In the genomic region with DNA sequence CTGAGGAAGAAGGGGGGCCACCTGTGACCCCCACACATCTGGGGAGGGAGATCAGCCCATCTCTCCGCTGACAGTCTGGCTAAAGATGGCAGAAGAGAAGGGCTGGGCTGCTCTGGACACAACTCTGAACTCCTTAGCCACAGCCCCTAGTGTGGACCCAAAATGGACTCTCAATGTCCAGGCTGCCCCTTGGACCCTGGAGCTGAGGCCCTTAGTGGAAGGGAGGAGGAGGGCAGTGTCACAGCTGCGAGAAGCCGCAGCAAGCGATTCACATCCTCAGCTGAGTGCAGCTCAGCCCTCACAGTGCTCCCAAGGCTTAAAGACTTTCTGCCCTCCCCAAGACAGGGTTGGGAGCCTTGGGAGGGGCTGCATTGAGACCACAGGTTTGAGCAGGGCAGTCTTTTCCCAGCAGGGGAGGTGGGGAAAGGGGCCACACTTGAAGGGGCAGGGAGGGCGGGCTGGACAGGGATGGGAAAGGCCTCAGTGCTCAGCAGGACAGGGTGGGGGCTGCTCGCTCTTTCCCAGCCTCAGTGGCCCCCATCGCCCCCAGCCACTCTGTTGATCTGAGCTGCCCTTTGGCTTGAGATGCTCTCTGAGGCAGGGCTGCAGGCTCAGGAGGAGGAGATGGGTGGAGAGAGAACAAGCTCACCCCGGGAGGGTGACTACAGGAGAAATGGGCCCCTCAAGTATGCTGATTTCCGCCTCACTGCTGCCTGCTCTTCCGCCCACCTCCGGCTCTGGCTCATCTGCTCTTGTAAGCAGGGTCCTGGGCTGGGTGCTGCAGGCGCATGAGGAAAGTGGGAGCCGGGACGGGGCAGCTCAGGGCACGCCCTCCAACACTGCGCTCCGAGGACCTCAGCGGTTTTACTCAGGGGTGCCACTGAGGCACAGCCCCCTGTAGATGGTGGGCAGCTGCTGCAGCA, we compare ENCODE assay signal across 9 cellular contexts. TPM values are rescaled to one million over a fixed set of nuclear protein-coding genes. Genes with fewer than 3 reads are reported as not detected.
A peak's percentile ranks its signal among the peaks of the same experiment; 100 is the strongest.
DNase-seq lines count a peak whose midpoint lies in the region; ATAC-seq, FAIRE-seq and TF ChIP-seq lines count a peak whose summit lies in the region.
"Had no signal": no experiment of that assay in that cellular context is flagged by ENCODE, and none has a peak within 500 bp of the region (broad histone marks: within the 10 kb centered on the region; RNA-seq: fewer than 3 reads in every experiment).

No MANE protein-coding gene starts in this region.

- no peak overlapping the region for H3K4me3 ChIP-seq in SK-N-SH (ENCODE audit: low read depth in 2 of 2, low read length in 1 of 2)
- no peak overlapping the region for H3K4me3 ChIP-seq in kidney (ENCODE audit: low read length in 2 of 2)

- H3K9ac ChIP-seq in SK-N-SH (0 out of 2 replicates have a peak overlapping the region, but pooled peaks have one; percentile 33), kidney (ENCODE audit: low read length in 2 of 2) (peak overlapping the region in 1 of 2 donors; percentile 83)

- no peak for FAIRE-seq in kidney (lab: Jason Lieb, UNC)

- H3K9me3 ChIP-seq in SK-N-SH (no peaks in the 10 kb centered on the region), kidney (ENCODE audit: control insufficient read depth in 1 of 2, low read length in 2 of 2) (no peaks in the 10 kb centered on the region)

- no peaks in the 10 kb centered on the region for H3K27me3 ChIP-seq in SK-N-SH (ENCODE audit: insufficient read depth)

- no peak overlapping the region for H2AFZ ChIP-seq in SK-N-SH (ENCODE audit: low read depth)

- H3F3A ChIP-seq in SK-N-SH (replicated peaks; ENCODE audit: insufficient read depth) = no peaks in the 10 kb centered on the region

- no peaks in the 10 kb centered on the region for H3K9me3 Mint-ChIP-seq in activated T-cell treated with anti-CD3 and anti-CD28 coated beads, Interleukin-2, amount 50 U/mL, for 4 hours

- no peaks in the 10 kb centered on the region for H4K20me1 ChIP-seq in SK-N-SH (ENCODE audit: insufficient read depth)

- WGBS in SK-N-SH (ENCODE audit: low lambda C conversion rate) = 92% methylated on average over 17 of the region's 18 CpGs

- no peak for TF ChIP-seq EP300 in SK-N-SH (IDR thresholded peaks at IDR 0.05; ENCODE audit: borderline replicate concordance in 1 of 2, low read depth in 1 of 2, low read length in 1 of 2)

- DNase-seq in SK-N-SH (no peak), kidney (no peak), HPDE6-E6E7 (ENCODE audit: extremely low spot score) (no peak), GM13977 (ENCODE audit: low spot score) (no peak), omental fat pad (ENCODE audit: low spot score) (no peak)
- DNase-seq in activated T-cell treated with anti-CD3 and anti-CD28 coated beads, Interleukin-2, amount 50 U/mL, for 4 hours = no peak
- DNase-seq in stimulated activated naive CD8-positive, alpha-beta T cell treated with anti-CD3 and anti-CD28 coated beads, Interleukin-15, Interleukin-2, amounts not matched to agents 100 U/mL and 50 U/mL, for 24 hours = peak; percentile 57

- intact Hi-C loops in kidney (cut with DNase I) = no loop called here

- peak overlapping the region; percentile 34; the same call in 1 of the 2 replicates for H3K4me2 ChIP-seq in SK-N-SH

- H3K27me3 Mint-ChIP-seq in activated T-cell treated with anti-CD3 and anti-CD28 coated beads, Interleukin-2, amount 50 U/mL, for 4 hours (ENCODE audit: low read depth) = no peaks in the 10 kb centered on the region

- in situ Hi-C loops in GM13977 (cut with MboI; ENCODE audit: low pct_unique_long_range_greater_than_20kb, low sequenced_read_pairs, unreplicated experiment) = no loop called here

- H3K4me1 ChIP-seq in SK-N-SH (ENCODE audit: control insufficient read depth in 1 of 2, insufficient read depth in 2 of 2, low read depth in 1 of 2, low read length in 1 of 2) = peaks cover 26 to 58% of the 10 kb centered on the region in 2 experiments
- H3K4me1 ChIP-seq in kidney (ENCODE audit: control insufficient read depth in 1 of 2, insufficient read depth in 1 of 2, low read depth in 1 of 2, low read length in 2 of 2) = peaks cover 34 to 36% of the 10 kb centered on the region in 2 donors

- no peaks in the 10 kb centered on the region for H3K79me2 ChIP-seq in SK-N-SH (ENCODE audit: insufficient read depth)

- TF ChIP-seq CTCF in SK-N-SH (IDR thresholded peaks at IDR 0.05) (no peak), kidney (IDR thresholded peaks at IDR 0.05; ENCODE audit: borderline replicate concordance, extremely low read depth, insufficient read depth) (no peak), GM13977 (IDR thresholded peaks at IDR 0.05; ENCODE audit: extremely low read depth, insufficient read depth, missing control alignments) (no peak), omental fat pad (IDR thresholded peaks at IDR 0.05) (no peak)

- POLR2A ChIA-PET in SK-N-SH (lab: Yijun Ruan, JAX) = interaction anchor here (1.1 to 3.2 kb wide), 3 partner anchors 9 to 34 kb away, joined by 5 to 17 read pairs (median 10); no protein-coding TSS in a partner anchor

- H3K4me3 Mint-ChIP-seq in activated T-cell treated with anti-CD3 and anti-CD28 coated beads, Interleukin-2, amount 50 U/mL, for 4 hours = no peak overlapping the region

- peaks cover 17% of the 10 kb centered on the region for H3K36me3 Mint-ChIP-seq in activated T-cell treated with anti-CD3 and anti-CD28 coated beads, Interleukin-2, amount 50 U/mL, for 4 hours (ENCODE audit: insufficient read depth)

- no peaks in the 10 kb centered on the region for H3K36me3 ChIP-seq in SK-N-SH (replicated peaks in 1 of 2; ENCODE audit: control insufficient read depth in 1 of 2, insufficient read depth in 2 of 2, low read length in 1 of 2)
- no peaks in the 10 kb centered on the region for H3K36me3 ChIP-seq in kidney (ENCODE audit: control insufficient read depth in 1 of 2, insufficient read depth in 2 of 2, low read length in 2 of 2)

- ATAC-seq in SK-N-SH treated with all-trans-retinoic acid at 6 μM for 48 hours (no peak), omental fat pad (ENCODE audit: low FRiP score) (no peak)
- peak; percentile 53 to 54 for ATAC-seq in activated T-cell treated with anti-CD3 and anti-CD28 coated beads, Interleukin-2, amount 50 U/mL, for 4 hours
- ATAC-seq in stimulated activated naive CD8-positive, alpha-beta T cell treated with anti-CD3 and anti-CD28 coated beads, Interleukin-15, Interleukin-2, amounts not matched to agents 100 U/mL and 50 U/mL, for 24 hours = peak; percentile 57

- CTCF ChIA-PET in SK-N-SH (lab: Yijun Ruan, JAX) = interaction anchor here (1.2 to 4.0 kb wide), 9 partner anchors 13 to 99 kb away, joined by 3 to 33 read pairs (median 5); no protein-coding TSS in a partner anchor

- H3K9me2 ChIP-seq in SK-N-SH = no peaks in the 10 kb centered on the region

- H3K4me1 Mint-ChIP-seq in activated T-cell treated with anti-CD3 and anti-CD28 coated beads, Interleukin-2, amount 50 U/mL, for 4 hours (ENCODE audit: low read depth) = peaks cover 30% of the 10 kb centered on the region

- no peak for TF ChIP-seq RAD21 in SK-N-SH (IDR thresholded peaks at IDR 0.05; ENCODE audit: low read length)

- H3K27ac ChIP-seq in SK-N-SH (ENCODE audit: low read depth in 2 of 2, low read length in 1 of 2) (peak overlapping the region; percentile 87 to 99; a peak in 3 of 4 replicates), kidney (ENCODE audit: low read depth in 2 of 2, low read length in 2 of 2) (peak overlapping the region; percentile 77 to 91)
- H3K27ac ChIP-seq: 22Rv1 had no signal

TF ChIP-seq in SK-N-SH treated with all-trans-retinoic acid at 6 μM for 48 hours, 23 proteins besides CTCF, POLR2A, EP300 and RAD21 (continues in another document):
- TF ChIP-seq, protein P1, sequence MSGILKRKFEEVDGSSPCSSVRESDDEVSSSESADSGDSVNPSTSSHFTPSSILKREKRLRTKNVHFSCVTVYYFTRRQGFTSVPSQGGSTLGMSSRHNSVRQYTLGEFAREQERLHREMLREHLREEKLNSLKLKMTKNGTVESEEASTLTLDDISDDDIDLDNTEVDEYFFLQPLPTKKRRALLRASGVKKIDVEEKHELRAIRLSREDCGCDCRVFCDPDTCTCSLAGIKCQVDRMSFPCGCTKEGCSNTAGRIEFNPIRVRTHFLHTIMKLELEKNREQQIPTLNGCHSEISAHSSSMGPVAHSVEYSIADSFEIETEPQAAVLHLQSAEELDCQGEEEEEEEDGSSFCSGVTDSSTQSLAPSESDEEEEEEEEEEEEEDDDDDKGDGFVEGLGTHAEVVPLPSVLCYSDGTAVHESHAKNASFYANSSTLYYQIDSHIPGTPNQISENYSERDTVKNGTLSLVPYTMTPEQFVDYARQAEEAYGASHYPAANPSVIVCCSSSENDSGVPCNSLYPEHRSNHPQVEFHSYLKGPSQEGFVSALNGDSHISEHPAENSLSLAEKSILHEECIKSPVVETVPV (CRISPR knock-in tag; IDR thresholded peaks at IDR 0.05) = no peak
- TF ChIP-seq RARB (CRISPR knock-in tag; IDR thresholded peaks at IDR 0.05) (no peak), OSR1 (CRISPR knock-in tag; IDR thresholded peaks at IDR 0.05) (no peak), CSDC2 (CRISPR knock-in tag; IDR thresholded peaks at IDR 0.05) (no peak), ZNF565 (CRISPR knock-in tag; conservative IDR thresholded peaks at IDR 0.05; ENCODE audit: low read depth) (no peak), TOX (CRISPR knock-in tag; IDR thresholded peaks at IDR 0.05; ENCODE audit: borderline replicate concordance) (no peak), ISL1 (CRISPR knock-in tag; IDR thresholded peaks at IDR 0.05) (no peak), ZFP30 (CRISPR knock-in tag; IDR thresholded peaks at IDR 0.05) (no peak), BACH2 (CRISPR knock-in tag; IDR thresholded peaks at IDR 0.05; ENCODE audit: borderline replicate concordance) (no peak), SNAI2 (CRISPR knock-in tag; IDR thresholded peaks at IDR 0.05) (no peak)
- TF ChIP-seq, protein P2, sequence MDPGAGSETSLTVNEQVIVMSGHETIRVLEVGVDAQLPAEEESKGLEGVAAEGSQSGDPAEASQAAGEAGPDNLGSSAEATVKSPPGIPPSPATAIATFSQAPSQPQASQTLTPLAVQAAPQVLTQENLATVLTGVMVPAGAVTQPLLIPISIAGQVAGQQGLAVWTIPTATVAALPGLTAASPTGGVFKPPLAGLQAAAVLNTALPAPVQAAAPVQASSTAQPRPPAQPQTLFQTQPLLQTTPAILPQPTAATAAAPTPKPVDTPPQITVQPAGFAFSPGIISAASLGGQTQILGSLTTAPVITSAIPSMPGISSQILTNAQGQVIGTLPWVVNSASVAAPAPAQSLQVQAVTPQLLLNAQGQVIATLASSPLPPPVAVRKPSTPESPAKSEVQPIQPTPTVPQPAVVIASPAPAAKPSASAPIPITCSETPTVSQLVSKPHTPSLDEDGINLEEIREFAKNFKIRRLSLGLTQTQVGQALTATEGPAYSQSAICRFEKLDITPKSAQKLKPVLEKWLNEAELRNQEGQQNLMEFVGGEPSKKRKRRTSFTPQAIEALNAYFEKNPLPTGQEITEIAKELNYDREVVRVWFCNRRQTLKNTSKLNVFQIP (CRISPR knock-in tag; IDR thresholded peaks at IDR 0.05; ENCODE audit: borderline replicate concordance, low read depth) = no peak

RNA-seq across cellular contexts. Expression of a gene that starts 50.9 kb away (rescaled TPM):
- 41.3 and 54.1 TPM in 2 replicates for polyA plus RNA-seq in SK-N-SH (2012; rRNA removed)
- polyA plus RNA-seq in SK-N-SH (2012; cell fraction: cytosol; rRNA removed) = 25.3 and 37.7 TPM in 2 replicates
- polyA plus RNA-seq in SK-N-SH (2012; cell fraction: nucleus; rRNA removed) = 114 and 150 TPM in 2 replicates
- 1 to 10 TPM; 1.9 to 7.3 (median 4.3) TPM for total RNA-seq in activated T-cell treated with anti-CD3 and anti-CD28 coated beads, Interleukin-2, amount 50 U/mL, for 4 hours
- 33.0 TPM for total RNA-seq in kidney
- polyA plus RNA-seq in kidney (ENCODE audit: insufficient read depth, low read depth, low replicate concordance) = 19.2 TPM
- 10 to 100 TPM; 19.3 to 70.1 (median 32.4) TPM for total RNA-seq in omental fat pad

Comparison
In these comparisons a context has a peak if more than half of its experiments do, and no peak if none do; other contexts are left out.
1. ATAC-seq: peak in activated T-cell treated with anti-CD3 and anti-CD28 coated beads, Interleukin-2, amount 50 U/mL, for 4 hours (2 of 2) and stimulated activated naive CD8-positive, alpha-beta T cell treated with anti-CD3 and anti-CD28 coated beads, Interleukin-15, Interleukin-2, amounts not matched to agents 100 U/mL and 50 U/mL, for 24 hours (single experiment); none in SK-N-SH treated with all-trans-retinoic acid at 6 μM for 48 hours (single experiment) and omental fat pad (single experiment).